Comparison of ENCODE assay signal across 8 cellular contexts in genomic region chr1:46394872-46395465, GRCh38. TPM values are rescaled to one million over a fixed set of nuclear protein-coding genes. Genes with fewer than 3 reads are reported as not detected.
DNase-seq lines count a peak whose midpoint lies in the region; ATAC-seq lines count a peak whose summit lies in the region.

No MANE protein-coding gene starts in this region.

- H3K9me3 Mint-ChIP-seq in natural killer cell treated with Interleukin-12 subunit alpha and Interleukin-12 subunit beta and Interleukin-15 and Interleukin-18, amount 100 ng/mL, for 72 hours = no peaks in the 10 kb centered on the region

- H3K36me3 ChIP-seq in aorta (ENCODE audit: control insufficient read depth in 1 of 2, insufficient read depth in 2 of 2, low read length in 1 of 2) = no peaks in the 10 kb centered on the region

- peak overlapping the region; percentile 17 for H3K4me3 Mint-ChIP-seq in natural killer cell treated with Interleukin-12 subunit alpha and Interleukin-12 subunit beta and Interleukin-15 and Interleukin-18, amount 100 ng/mL, for 72 hours

- no peaks in the 10 kb centered on the region for H3K27me3 ChIP-seq in aorta (ENCODE audit: control insufficient read depth in 1 of 2, insufficient read depth in 2 of 2, low read length in 1 of 2)

- no peak for DNase-seq in Right ventricle myocardium inferior (ENCODE audit: missing footprints)
- no peak for DNase-seq in cardiac septum (ENCODE audit: low spot score)
- DNase-seq in natural killer cell treated with Interleukin-12 subunit alpha and Interleukin-12 subunit beta and Interleukin-15 and Interleukin-18, amount 100 ng/mL, for 72 hours (ENCODE audit: low spot score) = no peak
- no peak for DNase-seq in aorta
- no peak for DNase-seq in NCI-H2196 treated with DMSO at 0.1 percent for 48 hours (lab: John Stamatoyannopoulos, UW; ENCODE audit: unreplicated experiment)
- DNase-seq in globus pallidus (ENCODE audit: low spot score) = no peak

- H3K4me1 Mint-ChIP-seq in natural killer cell treated with Interleukin-12 subunit alpha and Interleukin-12 subunit beta and Interleukin-15 and Interleukin-18, amount 100 ng/mL, for 72 hours (ENCODE audit: low read depth in 2 of 2) = peaks cover 5 to 8% of the 10 kb centered on the region in 2 donors

- H3K9me3 ChIP-seq in aorta (ENCODE audit: control insufficient read depth, low read length) = peaks cover 2% of the 10 kb centered on the region

- H3K27ac ChIP-seq in aorta (ENCODE audit: low read depth in 1 of 2, low read length in 2 of 2) = no peak overlapping the region

- peaks cover 19 to 30% of the 10 kb centered on the region in 2 donors for H3K27me3 Mint-ChIP-seq in natural killer cell treated with Interleukin-12 subunit alpha and Interleukin-12 subunit beta and Interleukin-15 and Interleukin-18, amount 100 ng/mL, for 72 hours

- no peak overlapping the region for H3K27ac Mint-ChIP-seq in natural killer cell treated with Interleukin-12 subunit alpha and Interleukin-12 subunit beta and Interleukin-15 and Interleukin-18, amount 100 ng/mL, for 72 hours

- 7 to 11% methylated on average over 17 of the region's 17 CpGs for WGBS in aorta, 2 donors

- ATAC-seq in Right ventricle myocardium inferior (peak; percentile 43), esophagus mucosa (peak; percentile 33), aorta (ENCODE audit: low FRiP score) (peak; percentile 43), GM19455 (IDR thresholded peaks at IDR 0.05; ENCODE audit: unreplicated experiment) (no peak)
- no peak for ATAC-seq in natural killer cell treated with Interleukin-12 subunit alpha and Interleukin-12 subunit beta and Interleukin-15 and Interleukin-18, amount 100 ng/mL, for 72 hours

- intact Hi-C loops in Right ventricle myocardium inferior (cut with DNase I) (no loop called here), cardiac septum (cut with DNase I) (no loop called here), aorta (cut with DNase I) (no loop called here)

- no peaks in the 10 kb centered on the region for H3K4me1 ChIP-seq in aorta (ENCODE audit: control insufficient read depth in 1 of 2, insufficient read depth in 2 of 2, low read length in 2 of 2)

- H3K36me3 Mint-ChIP-seq in natural killer cell treated with Interleukin-12 subunit alpha and Interleukin-12 subunit beta and Interleukin-15 and Interleukin-18, amount 100 ng/mL, for 72 hours = peaks cover 6% of the 10 kb centered on the region

- peak overlapping the region; percentile 9 to 56 for H3K4me3 ChIP-seq in aorta (ENCODE audit: low read length in 2 of 2)

RNA-seq across cellular contexts. Expression of gene FAAH, which starts 0.9 kb away (rescaled TPM):
- total RNA-seq in Right ventricle myocardium inferior = 5.5 TPM
- 0.97 TPM for total RNA-seq in cardiac septum
- 8.7 TPM for total RNA-seq in esophagus mucosa
- 1 to 10 TPM; 4.1 to 6.6 TPM for total RNA-seq in natural killer cell treated with Interleukin-12 subunit alpha and Interleukin-12 subunit beta and Interleukin-15 and Interleukin-18, amount 100 ng/mL, for 72 hours
- 1 to 10 TPM; 7.3 to 9.6 TPM for total RNA-seq in aorta
- polyA plus RNA-seq in aorta = 10 to 100 TPM in 1 of 2 donors, 1 to 10 TPM in 1; 3.3 to 33.2 TPM

RNA-seq across cellular contexts. Expression of gene NSUN4, which starts 54.4 kb away (rescaled TPM):
- total RNA-seq in Right ventricle myocardium inferior (14.0 TPM), cardiac septum (18.5 TPM), esophagus mucosa (18.5 TPM), aorta (10 to 100 TPM; 21.2 to 26.3 TPM)
- total RNA-seq in natural killer cell treated with Interleukin-12 subunit alpha and Interleukin-12 subunit beta and Interleukin-15 and Interleukin-18, amount 100 ng/mL, for 72 hours = 10 to 100 TPM; 24.0 to 43.8 TPM
- 1 to 10 TPM; 8.6 to 9.7 TPM for polyA plus RNA-seq in aorta

Comparison
In these comparisons a context has a peak if more than half of its experiments do, and no peak if none do; other contexts are left out.
1. ATAC-seq: peak in Right ventricle myocardium inferior (single experiment), esophagus mucosa (single experiment) and aorta (single experiment); none in natural killer cell treated with Interleukin-12 subunit alpha and Interleukin-12 subunit beta and Interleukin-15 and Interleukin-18, amount 100 ng/mL, for 72 hours (0 of 2) and GM19455 (single experiment).